In the genomic region with DNA sequence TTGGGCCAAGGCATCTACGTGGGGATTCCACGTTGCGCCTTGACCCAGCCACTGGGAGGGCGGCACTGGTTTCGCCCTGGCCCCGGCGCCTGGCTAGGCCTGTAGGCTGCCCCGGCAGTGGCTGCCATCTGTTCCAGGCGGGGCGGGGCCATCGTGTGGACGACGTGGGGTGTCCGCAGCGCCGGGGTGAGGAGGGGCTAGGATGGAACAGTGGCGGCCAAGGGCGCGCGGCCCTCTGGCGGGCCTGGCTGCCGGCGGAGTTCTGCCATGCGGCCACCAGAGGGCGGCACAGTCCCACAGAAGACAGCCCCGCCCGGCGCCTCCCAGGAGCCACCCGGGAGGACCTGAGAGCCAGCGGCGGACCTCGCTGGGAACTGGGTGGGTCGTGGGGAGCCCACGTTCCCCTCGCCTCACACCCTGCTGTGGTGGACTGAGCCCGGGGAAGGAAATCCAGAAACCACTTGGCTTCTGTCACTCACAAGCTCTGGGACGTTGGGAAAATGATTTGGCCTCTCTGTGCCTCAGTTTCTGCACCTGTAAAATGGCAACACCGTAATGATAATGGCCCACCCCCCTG, we compare ENCODE assay signal across 8 cellular contexts. TPM values are rescaled to one million over a fixed set of nuclear protein-coding genes. Genes with fewer than 3 reads are reported as not detected.
DNase-seq lines count a peak whose midpoint lies in the region; ATAC-seq and TF ChIP-seq lines count a peak whose summit lies in the region.

No MANE protein-coding gene starts in this region.

- H3K4me1 ChIP-seq in HEK293 (ENCODE audit: control insufficient read depth, insufficient read depth, low read length): no peaks in the 10 kb centered on the region

- H3K27ac Mint-ChIP-seq in CD14-positive monocyte: peak overlapping the region in 1 of 7 donors; percentile 62
- no peak overlapping the region for H3K27ac Mint-ChIP-seq in activated CD8-positive, alpha-beta T cell treated with anti-CD3 and anti-CD28 coated beads, Interleukin-2, amount 10 ng/mL, durations not matched to agents 7 days and 5 days
- no peak overlapping the region for H3K27ac Mint-ChIP-seq in effector memory CD8-positive, alpha-beta T cell
- no peak overlapping the region for H3K27ac Mint-ChIP-seq in memory B cell

- H3K4me1 Mint-ChIP-seq in CD14-positive monocyte (no peaks in the 10 kb centered on the region), memory B cell (peaks cover 2% of the 10 kb centered on the region)
- H3K4me1 Mint-ChIP-seq in activated CD8-positive, alpha-beta T cell treated with anti-CD3 and anti-CD28 coated beads, Interleukin-2, amount 10 ng/mL, durations not matched to agents 7 days and 5 days (ENCODE audit: low read depth): no peaks in the 10 kb centered on the region
- no peaks in the 10 kb centered on the region for H3K4me1 Mint-ChIP-seq in effector memory CD8-positive, alpha-beta T cell (ENCODE audit: low read depth in 2 of 2)

- H3K36me3 ChIP-seq in HEK293 (ENCODE audit: control insufficient read depth in 2 of 2, insufficient read depth in 1 of 2, low read length in 2 of 2): no peaks in the 10 kb centered on the region

- intact Hi-C loops in CD14-positive monocyte (cut with micrococcal nuclease): loop anchor here (2.0 to 5.0 kb wide), 3 partner anchors 490 to 505 kb away; no protein-coding TSS in a partner anchor

- H3K9me3 ChIP-seq in HEK293 (ENCODE audit: control insufficient read depth, insufficient read depth, low read depth, low read length): no peaks in the 10 kb centered on the region

- ATAC-seq in activated CD8-positive, alpha-beta T cell treated with anti-CD3 and anti-CD28 coated beads, Interleukin-2, amount 10 ng/mL, durations not matched to agents 7 days and 5 days: peak; percentile 92
- ATAC-seq in effector memory CD8-positive, alpha-beta T cell (replicated peaks): peak; percentile 100
- ATAC-seq in memory B cell (ENCODE audit: low read depth) (peak; percentile 95), GM21723 (IDR thresholded peaks at IDR 0.05; ENCODE audit: unreplicated experiment) (no peak)

- peak overlapping the region in 1 of 2 donors; percentile 39 for H3K4me3 Mint-ChIP-seq in CD14-positive monocyte
- no peak overlapping the region for H3K4me3 Mint-ChIP-seq in activated CD8-positive, alpha-beta T cell treated with anti-CD3 and anti-CD28 coated beads, Interleukin-2, amount 10 ng/mL, durations not matched to agents 7 days and 5 days
- H3K4me3 Mint-ChIP-seq in effector memory CD8-positive, alpha-beta T cell: no peak overlapping the region
- H3K4me3 Mint-ChIP-seq in memory B cell: no peak overlapping the region

- CTCF ChIA-PET in HEK293 (lab: Yijun Ruan, JAX): interaction anchor here (0.6 to 14.1 kb wide), 48 partner anchors 15 to 1835 kb away, joined by 3 to 148 read pairs (median 3); no protein-coding TSS in a partner anchor
- CTCF ChIA-PET in activated CD8-positive, alpha-beta T cell treated with anti-CD3 and anti-CD28 coated beads, Interleukin-2, amount 10 ng/mL, durations not matched to agents 7 days and 5 days (lab: Charles Lee): interaction anchor here (0.6 to 2.1 kb wide), 20 partner anchors 24 to 514 kb away, joined by 3 to 19 read pairs (median 4); no protein-coding TSS in a partner anchor

- H3K36me3 Mint-ChIP-seq in CD14-positive monocyte (no peaks in the 10 kb centered on the region), memory B cell (no peaks in the 10 kb centered on the region)
- no peaks in the 10 kb centered on the region for H3K36me3 Mint-ChIP-seq in activated CD8-positive, alpha-beta T cell treated with anti-CD3 and anti-CD28 coated beads, Interleukin-2, amount 10 ng/mL, durations not matched to agents 7 days and 5 days (ENCODE audit: low read depth)
- no peaks in the 10 kb centered on the region for H3K36me3 Mint-ChIP-seq in effector memory CD8-positive, alpha-beta T cell (ENCODE audit: insufficient read depth)

- H3K9me3 Mint-ChIP-seq in CD14-positive monocyte: peaks cover 0 to 2% (median 0%) of the 10 kb centered on the region in 7 donors
- no peaks in the 10 kb centered on the region for H3K9me3 Mint-ChIP-seq in activated CD8-positive, alpha-beta T cell treated with anti-CD3 and anti-CD28 coated beads, Interleukin-2, amount 10 ng/mL, durations not matched to agents 7 days and 5 days (ENCODE audit: insufficient read depth)
- no peaks in the 10 kb centered on the region for H3K9me3 Mint-ChIP-seq in effector memory CD8-positive, alpha-beta T cell
- no peaks in the 10 kb centered on the region for H3K9me3 Mint-ChIP-seq in memory B cell

- no peak overlapping the region for H3K4me3 ChIP-seq in HEK293 (ENCODE audit: low read depth, low read length)

- POLR2A ChIA-PET in HEK293 (lab: Yijun Ruan, JAX): no interaction called here
- POLR2A ChIA-PET in activated CD8-positive, alpha-beta T cell treated with anti-CD3 and anti-CD28 coated beads, Interleukin-2, amount 10 ng/mL, durations not matched to agents 7 days and 5 days (lab: Charles Lee): interaction anchor here (0.7 kb wide), 1 partner anchor 404 kb away, joined by 4 read pairs; no protein-coding TSS in a partner anchor

- DNase-seq in CD14-positive monocyte (ENCODE audit: low spot score): peak; percentile 71
- peak; percentile 45 for DNase-seq in NCI-H748 treated with DMSO at 0.1 percent for 48 hours (lab: John Stamatoyannopoulos, UW)
- peak; percentile 75 for DNase-seq in activated CD8-positive, alpha-beta T cell treated with anti-CD3 and anti-CD28 coated beads, Interleukin-2, amount 10 ng/mL, durations not matched to agents 7 days and 5 days
- DNase-seq in effector memory CD8-positive, alpha-beta T cell: peak; percentile 74 to 78 (median 76)
- peak; percentile 75 to 86 for DNase-seq in memory B cell (ENCODE audit: low spot score in 2 of 2)
- peak; percentile 59 to 65 for DNase-seq in stimulated activated CD8-positive, alpha-beta memory T cell treated with anti-CD3 and anti-CD28 coated beads, Interleukin-15, amount 100 ng/mL, for 48 hours (ENCODE audit: low read depth in 2 of 2)

- peak; percentile 96 for TF ChIP-seq CTCF in CD14-positive monocyte (IDR thresholded peaks at IDR 0.05)
- TF ChIP-seq CTCF in HEK293 (tag by site-specific recombination; IDR thresholded peaks at IDR 0.05): peak; percentile 99

- H3K27ac ChIP-seq in HEK293 (ENCODE audit: extremely low read depth, low read depth, low read length): no peak overlapping the region

- H3K27me3 Mint-ChIP-seq in CD14-positive monocyte (ENCODE audit: low read depth in 3 of 3) (peaks cover 7 to 25% (median 18%) of the 10 kb centered on the region in 3 donors), memory B cell (peaks cover 3% of the 10 kb centered on the region)
- H3K27me3 Mint-ChIP-seq in activated CD8-positive, alpha-beta T cell treated with anti-CD3 and anti-CD28 coated beads, Interleukin-2, amount 10 ng/mL, durations not matched to agents 7 days and 5 days (ENCODE audit: low read depth): peaks cover 22% of the 10 kb centered on the region
- H3K27me3 Mint-ChIP-seq in effector memory CD8-positive, alpha-beta T cell: peaks cover 19 to 27% of the 10 kb centered on the region in 2 donors

TF ChIP-seq in HEK293, 187 proteins besides CTCF, POLR2A, EP300 and RAD21 (continues in another document):
- TF ChIP-seq ZNF514 (tag by site-specific recombination; IDR thresholded peaks at IDR 0.05): no peak
- 0 out of 2 replicates have a peak, but pooled peaks have one; percentile 13 for TF ChIP-seq ZNF623 (tag by site-specific recombination; IDR thresholded peaks at IDR 0.05)
- TF ChIP-seq ZBTB8A (tag by site-specific recombination; IDR thresholded peaks at IDR 0.05): 0 out of 2 replicates have a peak, but pooled peaks have one; percentile 28
- TF ChIP-seq ZNF132 (tag by site-specific recombination; IDR thresholded peaks at IDR 0.05; ENCODE audit: borderline replicate concordance): no peak
- TF ChIP-seq, protein P1, sequence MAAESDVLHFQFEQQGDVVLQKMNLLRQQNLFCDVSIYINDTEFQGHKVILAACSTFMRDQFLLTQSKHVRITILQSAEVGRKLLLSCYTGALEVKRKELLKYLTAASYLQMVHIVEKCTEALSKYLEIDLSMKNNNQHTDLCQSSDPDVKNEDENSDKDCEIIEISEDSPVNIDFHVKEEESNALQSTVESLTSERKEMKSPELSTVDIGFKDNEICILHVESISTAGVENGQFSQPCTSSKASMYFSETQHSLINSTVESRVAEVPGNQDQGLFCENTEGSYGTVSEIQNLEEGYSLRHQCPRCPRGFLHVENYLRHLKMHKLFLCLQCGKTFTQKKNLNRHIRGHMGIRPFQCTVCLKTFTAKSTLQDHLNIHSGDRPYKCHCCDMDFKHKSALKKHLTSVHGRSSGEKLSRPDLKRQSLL (tag by site-specific recombination; IDR thresholded peaks at IDR 0.05): no peak
- TF ChIP-seq, protein P2, sequence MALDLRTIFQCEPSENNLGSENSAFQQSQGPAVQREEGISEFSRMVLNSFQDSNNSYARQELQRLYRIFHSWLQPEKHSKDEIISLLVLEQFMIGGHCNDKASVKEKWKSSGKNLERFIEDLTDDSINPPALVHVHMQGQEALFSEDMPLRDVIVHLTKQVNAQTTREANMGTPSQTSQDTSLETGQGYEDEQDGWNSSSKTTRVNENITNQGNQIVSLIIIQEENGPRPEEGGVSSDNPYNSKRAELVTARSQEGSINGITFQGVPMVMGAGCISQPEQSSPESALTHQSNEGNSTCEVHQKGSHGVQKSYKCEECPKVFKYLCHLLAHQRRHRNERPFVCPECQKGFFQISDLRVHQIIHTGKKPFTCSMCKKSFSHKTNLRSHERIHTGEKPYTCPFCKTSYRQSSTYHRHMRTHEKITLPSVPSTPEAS (tag by site-specific recombination; IDR thresholded peaks at IDR 0.05): peak; percentile 53; the same call in 1 of the 2 replicates

RNA-seq across cellular contexts. Expression of a gene that starts 22.6 kb away (rescaled TPM):
- polyA plus RNA-seq in CD14-positive monocyte: 1 to 10 TPM; 1.7 to 3.0 TPM
- total RNA-seq in activated CD8-positive, alpha-beta T cell treated with anti-CD3 and anti-CD28 coated beads, Interleukin-2, amount 10 ng/mL, durations not matched to agents 7 days and 5 days: 100 to 1,000 TPM; 128 TPM
